1 cellular context compared by ENCODE assay signal in genomic region chrX:15789979-15790765, GRCh38.
TF ChIP-seq lines count a peak whose summit lies in the region.

A gene with protein sequence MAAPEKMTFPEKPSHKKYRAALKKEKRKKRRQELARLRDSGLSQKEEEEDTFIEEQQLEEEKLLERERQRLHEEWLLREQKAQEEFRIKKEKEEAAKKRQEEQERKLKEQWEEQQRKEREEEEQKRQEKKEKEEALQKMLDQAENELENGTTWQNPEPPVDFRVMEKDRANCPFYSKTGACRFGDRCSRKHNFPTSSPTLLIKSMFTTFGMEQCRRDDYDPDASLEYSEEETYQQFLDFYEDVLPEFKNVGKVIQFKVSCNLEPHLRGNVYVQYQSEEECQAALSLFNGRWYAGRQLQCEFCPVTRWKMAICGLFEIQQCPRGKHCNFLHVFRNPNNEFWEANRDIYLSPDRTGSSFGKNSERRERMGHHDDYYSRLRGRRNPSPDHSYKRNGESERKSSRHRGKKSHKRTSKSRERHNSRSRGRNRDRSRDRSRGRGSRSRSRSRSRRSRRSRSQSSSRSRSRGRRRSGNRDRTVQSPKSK (plus strand): TSS chrX:15790484. CDS start chrX:15790496, 12 bp downstream.

TF ChIP-seq in K562, 482 proteins besides CTCF, POLR2A, EP300 and RAD21 (continued from another document and continues in another):
- TF ChIP-seq, protein P1, sequence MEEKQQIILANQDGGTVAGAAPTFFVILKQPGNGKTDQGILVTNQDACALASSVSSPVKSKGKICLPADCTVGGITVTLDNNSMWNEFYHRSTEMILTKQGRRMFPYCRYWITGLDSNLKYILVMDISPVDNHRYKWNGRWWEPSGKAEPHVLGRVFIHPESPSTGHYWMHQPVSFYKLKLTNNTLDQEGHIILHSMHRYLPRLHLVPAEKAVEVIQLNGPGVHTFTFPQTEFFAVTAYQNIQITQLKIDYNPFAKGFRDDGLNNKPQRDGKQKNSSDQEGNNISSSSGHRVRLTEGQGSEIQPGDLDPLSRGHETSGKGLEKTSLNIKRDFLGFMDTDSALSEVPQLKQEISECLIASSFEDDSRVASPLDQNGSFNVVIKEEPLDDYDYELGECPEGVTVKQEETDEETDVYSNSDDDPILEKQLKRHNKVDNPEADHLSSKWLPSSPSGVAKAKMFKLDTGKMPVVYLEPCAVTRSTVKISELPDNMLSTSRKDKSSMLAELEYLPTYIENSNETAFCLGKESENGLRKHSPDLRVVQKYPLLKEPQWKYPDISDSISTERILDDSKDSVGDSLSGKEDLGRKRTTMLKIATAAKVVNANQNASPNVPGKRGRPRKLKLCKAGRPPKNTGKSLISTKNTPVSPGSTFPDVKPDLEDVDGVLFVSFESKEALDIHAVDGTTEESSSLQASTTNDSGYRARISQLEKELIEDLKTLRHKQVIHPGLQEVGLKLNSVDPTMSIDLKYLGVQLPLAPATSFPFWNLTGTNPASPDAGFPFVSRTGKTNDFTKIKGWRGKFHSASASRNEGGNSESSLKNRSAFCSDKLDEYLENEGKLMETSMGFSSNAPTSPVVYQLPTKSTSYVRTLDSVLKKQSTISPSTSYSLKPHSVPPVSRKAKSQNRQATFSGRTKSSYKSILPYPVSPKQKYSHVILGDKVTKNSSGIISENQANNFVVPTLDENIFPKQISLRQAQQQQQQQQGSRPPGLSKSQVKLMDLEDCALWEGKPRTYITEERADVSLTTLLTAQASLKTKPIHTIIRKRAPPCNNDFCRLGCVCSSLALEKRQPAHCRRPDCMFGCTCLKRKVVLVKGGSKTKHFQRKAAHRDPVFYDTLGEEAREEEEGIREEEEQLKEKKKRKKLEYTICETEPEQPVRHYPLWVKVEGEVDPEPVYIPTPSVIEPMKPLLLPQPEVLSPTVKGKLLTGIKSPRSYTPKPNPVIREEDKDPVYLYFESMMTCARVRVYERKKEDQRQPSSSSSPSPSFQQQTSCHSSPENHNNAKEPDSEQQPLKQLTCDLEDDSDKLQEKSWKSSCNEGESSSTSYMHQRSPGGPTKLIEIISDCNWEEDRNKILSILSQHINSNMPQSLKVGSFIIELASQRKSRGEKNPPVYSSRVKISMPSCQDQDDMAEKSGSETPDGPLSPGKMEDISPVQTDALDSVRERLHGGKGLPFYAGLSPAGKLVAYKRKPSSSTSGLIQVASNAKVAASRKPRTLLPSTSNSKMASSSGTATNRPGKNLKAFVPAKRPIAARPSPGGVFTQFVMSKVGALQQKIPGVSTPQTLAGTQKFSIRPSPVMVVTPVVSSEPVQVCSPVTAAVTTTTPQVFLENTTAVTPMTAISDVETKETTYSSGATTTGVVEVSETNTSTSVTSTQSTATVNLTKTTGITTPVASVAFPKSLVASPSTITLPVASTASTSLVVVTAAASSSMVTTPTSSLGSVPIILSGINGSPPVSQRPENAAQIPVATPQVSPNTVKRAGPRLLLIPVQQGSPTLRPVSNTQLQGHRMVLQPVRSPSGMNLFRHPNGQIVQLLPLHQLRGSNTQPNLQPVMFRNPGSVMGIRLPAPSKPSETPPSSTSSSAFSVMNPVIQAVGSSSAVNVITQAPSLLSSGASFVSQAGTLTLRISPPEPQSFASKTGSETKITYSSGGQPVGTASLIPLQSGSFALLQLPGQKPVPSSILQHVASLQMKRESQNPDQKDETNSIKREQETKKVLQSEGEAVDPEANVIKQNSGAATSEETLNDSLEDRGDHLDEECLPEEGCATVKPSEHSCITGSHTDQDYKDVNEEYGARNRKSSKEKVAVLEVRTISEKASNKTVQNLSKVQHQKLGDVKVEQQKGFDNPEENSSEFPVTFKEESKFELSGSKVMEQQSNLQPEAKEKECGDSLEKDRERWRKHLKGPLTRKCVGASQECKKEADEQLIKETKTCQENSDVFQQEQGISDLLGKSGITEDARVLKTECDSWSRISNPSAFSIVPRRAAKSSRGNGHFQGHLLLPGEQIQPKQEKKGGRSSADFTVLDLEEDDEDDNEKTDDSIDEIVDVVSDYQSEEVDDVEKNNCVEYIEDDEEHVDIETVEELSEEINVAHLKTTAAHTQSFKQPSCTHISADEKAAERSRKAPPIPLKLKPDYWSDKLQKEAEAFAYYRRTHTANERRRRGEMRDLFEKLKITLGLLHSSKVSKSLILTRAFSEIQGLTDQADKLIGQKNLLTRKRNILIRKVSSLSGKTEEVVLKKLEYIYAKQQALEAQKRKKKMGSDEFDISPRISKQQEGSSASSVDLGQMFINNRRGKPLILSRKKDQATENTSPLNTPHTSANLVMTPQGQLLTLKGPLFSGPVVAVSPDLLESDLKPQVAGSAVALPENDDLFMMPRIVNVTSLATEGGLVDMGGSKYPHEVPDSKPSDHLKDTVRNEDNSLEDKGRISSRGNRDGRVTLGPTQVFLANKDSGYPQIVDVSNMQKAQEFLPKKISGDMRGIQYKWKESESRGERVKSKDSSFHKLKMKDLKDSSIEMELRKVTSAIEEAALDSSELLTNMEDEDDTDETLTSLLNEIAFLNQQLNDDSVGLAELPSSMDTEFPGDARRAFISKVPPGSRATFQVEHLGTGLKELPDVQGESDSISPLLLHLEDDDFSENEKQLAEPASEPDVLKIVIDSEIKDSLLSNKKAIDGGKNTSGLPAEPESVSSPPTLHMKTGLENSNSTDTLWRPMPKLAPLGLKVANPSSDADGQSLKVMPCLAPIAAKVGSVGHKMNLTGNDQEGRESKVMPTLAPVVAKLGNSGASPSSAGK (IDR thresholded peaks at IDR 0.05), result no peak
- TF ChIP-seq, protein P2, sequence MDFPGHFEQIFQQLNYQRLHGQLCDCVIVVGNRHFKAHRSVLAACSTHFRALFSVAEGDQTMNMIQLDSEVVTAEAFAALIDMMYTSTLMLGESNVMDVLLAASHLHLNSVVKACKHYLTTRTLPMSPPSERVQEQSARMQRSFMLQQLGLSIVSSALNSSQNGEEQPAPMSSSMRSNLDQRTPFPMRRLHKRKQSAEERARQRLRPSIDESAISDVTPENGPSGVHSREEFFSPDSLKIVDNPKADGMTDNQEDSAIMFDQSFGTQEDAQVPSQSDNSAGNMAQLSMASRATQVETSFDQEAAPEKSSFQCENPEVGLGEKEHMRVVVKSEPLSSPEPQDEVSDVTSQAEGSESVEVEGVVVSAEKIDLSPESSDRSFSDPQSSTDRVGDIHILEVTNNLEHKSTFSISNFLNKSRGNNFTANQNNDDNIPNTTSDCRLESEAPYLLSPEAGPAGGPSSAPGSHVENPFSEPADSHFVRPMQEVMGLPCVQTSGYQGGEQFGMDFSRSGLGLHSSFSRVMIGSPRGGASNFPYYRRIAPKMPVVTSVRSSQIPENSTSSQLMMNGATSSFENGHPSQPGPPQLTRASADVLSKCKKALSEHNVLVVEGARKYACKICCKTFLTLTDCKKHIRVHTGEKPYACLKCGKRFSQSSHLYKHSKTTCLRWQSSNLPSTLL (IDR thresholded peaks at IDR 0.05), result no peak
- no peak for TF ChIP-seq ZNF282 (CRISPR knock-in tag; IDR thresholded peaks at IDR 0.05)
- no peak for TF ChIP-seq RHOXF2B (CRISPR knock-in tag; conservative IDR thresholded peaks at IDR 0.05)
- no peak for TF ChIP-seq ZNF143 (CRISPR knock-in tag; IDR thresholded peaks at IDR 0.05)
- peak; percentile 62; the same call in 1 of the 2 replicates for TF ChIP-seq ATF7 (IDR thresholded peaks at IDR 0.05)
- 0 out of 2 replicates have a peak, but pooled peaks have one; percentile 24 for TF ChIP-seq CXXC5 (CRISPR knock-in tag; IDR thresholded peaks at IDR 0.05)
- TF ChIP-seq ZBTB2 (IDR thresholded peaks at IDR 0.05), result peak; percentile 77; the same call in 1 of the 2 replicates
- TF ChIP-seq, protein P3, sequence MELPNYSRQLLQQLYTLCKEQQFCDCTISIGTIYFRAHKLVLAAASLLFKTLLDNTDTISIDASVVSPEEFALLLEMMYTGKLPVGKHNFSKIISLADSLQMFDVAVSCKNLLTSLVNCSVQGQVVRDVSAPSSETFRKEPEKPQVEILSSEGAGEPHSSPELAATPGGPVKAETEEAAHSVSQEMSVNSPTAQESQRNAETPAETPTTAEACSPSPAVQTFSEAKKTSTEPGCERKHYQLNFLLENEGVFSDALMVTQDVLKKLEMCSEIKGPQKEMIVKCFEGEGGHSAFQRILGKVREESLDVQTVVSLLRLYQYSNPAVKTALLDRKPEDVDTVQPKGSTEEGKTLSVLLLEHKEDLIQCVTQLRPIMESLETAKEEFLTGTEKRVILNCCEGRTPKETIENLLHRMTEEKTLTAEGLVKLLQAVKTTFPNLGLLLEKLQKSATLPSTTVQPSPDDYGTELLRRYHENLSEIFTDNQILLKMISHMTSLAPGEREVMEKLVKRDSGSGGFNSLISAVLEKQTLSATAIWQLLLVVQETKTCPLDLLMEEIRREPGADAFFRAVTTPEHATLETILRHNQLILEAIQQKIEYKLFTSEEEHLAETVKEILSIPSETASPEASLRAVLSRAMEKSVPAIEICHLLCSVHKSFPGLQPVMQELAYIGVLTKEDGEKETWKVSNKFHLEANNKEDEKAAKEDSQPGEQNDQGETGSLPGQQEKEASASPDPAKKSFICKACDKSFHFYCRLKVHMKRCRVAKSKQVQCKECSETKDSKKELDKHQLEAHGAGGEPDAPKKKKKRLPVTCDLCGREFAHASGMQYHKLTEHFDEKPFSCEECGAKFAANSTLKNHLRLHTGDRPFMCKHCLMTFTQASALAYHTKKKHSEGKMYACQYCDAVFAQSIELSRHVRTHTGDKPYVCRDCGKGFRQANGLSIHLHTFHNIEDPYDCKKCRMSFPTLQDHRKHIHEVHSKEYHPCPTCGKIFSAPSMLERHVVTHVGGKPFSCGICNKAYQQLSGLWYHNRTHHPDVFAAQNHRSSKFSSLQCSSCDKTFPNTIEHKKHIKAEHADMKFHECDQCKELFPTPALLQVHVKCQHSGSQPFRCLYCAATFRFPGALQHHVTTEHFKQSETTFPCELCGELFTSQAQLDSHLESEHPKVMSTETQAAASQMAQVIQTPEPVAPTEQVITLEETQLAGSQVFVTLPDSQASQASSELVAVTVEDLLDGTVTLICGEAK (IDR thresholded peaks at IDR 0.05), result no peak
- TF ChIP-seq, protein P3 (CRISPR knock-in tag; IDR thresholded peaks at IDR 0.05), result no peak
- peak in 1 of 2 experiments; percentile 22; a peak in 2 of 4 replicates for TF ChIP-seq SIN3A (IDR thresholded peaks at IDR 0.05; ENCODE audit: borderline replicate concordance in 2 of 2, control insufficient read depth in 1 of 2, low read depth in 2 of 2, low read length in 2 of 2)
- TF ChIP-seq SIN3B (IDR thresholded peaks at IDR 0.05; ENCODE audit: low read depth), result peak; percentile 58; the same call in 1 of the 2 replicates
- 0 out of 2 replicates have a peak, but pooled peaks have one; percentile 13 for TF ChIP-seq ESRRA (IDR thresholded peaks at IDR 0.05; ENCODE audit: borderline replicate concordance, low read depth)
- no peak for TF ChIP-seq ZNF589 (CRISPR knock-in tag; IDR thresholded peaks at IDR 0.05; ENCODE audit: low read depth)
- no peak for TF ChIP-seq NR2F6 (CRISPR knock-in tag; IDR thresholded peaks at IDR 0.05)
- peak; percentile 81 for TF ChIP-seq KDM5B (IDR thresholded peaks at IDR 0.05; ENCODE audit: insufficient replicate concordance, low read depth, low read length)
- TF ChIP-seq CBX2 (IDR thresholded peaks at IDR 0.05; ENCODE audit: insufficient read depth, low read length, poor library complexity, severe bottlenecking), result no peak
- TF ChIP-seq ZNF655 (CRISPR knock-in tag; IDR thresholded peaks at IDR 0.05), result no peak
- TF ChIP-seq RNF219 (CRISPR knock-in tag; IDR thresholded peaks at IDR 0.05), result no peak
